In the genomic region with DNA sequence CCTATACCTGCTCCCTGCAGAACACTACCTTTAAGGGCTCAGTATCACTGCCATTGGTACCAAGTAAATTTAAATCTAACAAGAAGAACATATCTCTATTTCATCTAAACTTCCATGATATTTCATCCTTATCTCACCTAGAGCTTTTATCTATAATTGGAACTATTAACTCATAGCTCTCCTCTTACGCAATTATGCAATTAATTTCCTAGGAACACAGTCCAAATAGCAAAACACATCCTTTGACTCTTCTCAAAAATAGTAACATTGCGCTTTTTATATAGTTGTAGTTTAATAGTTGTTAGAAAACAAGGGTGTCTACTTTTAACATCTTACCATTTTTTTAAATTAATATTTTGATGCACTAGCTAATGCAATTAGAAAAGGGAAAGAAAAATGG, we compare ENCODE assay signal across 27 cellular contexts.
"Had no signal": no experiment of that assay in that cellular context is flagged by ENCODE, and none has a peak within 500 bp of the region (broad histone marks: within the 10 kb centered on the region; RNA-seq: fewer than 3 reads in every experiment).

No MANE protein-coding gene starts in this region.

- H3K4me3 ChIP-seq: neural progenitor cell, ovary, psoas muscle, skin epidermis, smooth muscle cell, spleen, stomach, thoracic aorta, thyroid gland, tibial nerve, upper lobe of left lung, vagina had no signal

- H3K9me3 ChIP-seq: ovary, psoas muscle, spleen, stomach, thoracic aorta, thyroid gland, tibial nerve, upper lobe of left lung, vagina had no signal

- H3K36me3 ChIP-seq: neural progenitor cell, ovary, spleen, stomach, thoracic aorta, thyroid gland, tibial nerve, upper lobe of left lung, vagina had no signal

- H3K27ac ChIP-seq: neural progenitor cell, ovary, parathyroid adenoma, psoas muscle, skin epidermis, spleen, stomach, thoracic aorta, thyroid gland, tibial nerve, upper lobe of left lung, vagina had no signal

- FAIRE-seq: urothelium cell line had no signal

- H2AFZ ChIP-seq: neural progenitor cell, parathyroid adenoma had no signal

- H3K27me3 ChIP-seq: neural progenitor cell, ovary, spleen, stomach, thyroid gland, tibial nerve, upper lobe of left lung, vagina had no signal

- H3K4me2 ChIP-seq: neural progenitor cell, smooth muscle cell had no signal

- DNase-seq: naive thymus-derived CD4-positive, alpha-beta T cell; natural killer cell; occipital lobe; ovary; posterior cingulate gyrus; psoas muscle; right cardiac atrium; spleen; stimulated activated CD4-positive, alpha-beta T cell treated with anti-CD3 and anti-CD28 coated beads, Interleukin-15, amount 100 ng/mL, for 24 hours; stimulated activated CD4-positive, alpha-beta T cell treated with anti-CD3 and anti-CD28 coated beads, Interleukin-2, amount 100 ng/mL, for 24 hours; stimulated activated CD4-positive, alpha-beta T cell treated with anti-CD3 and anti-CD28 coated beads, Interleukin-2, amount 100 ng/mL, for 48 hours; stimulated activated CD4-positive, alpha-beta T cell treated with anti-CD3 and anti-CD28 coated beads, Interleukin-4, amount 100 ng/mL, for 24 hours; stimulated activated naive B cell treated with anti-CD40 and anti-IgM and Interleukin-4, amounts not matched to agents 10 μg/mL and 1 μg/mL and 100 μg/mL, for 72 hours; stimulated activated naive CD4-positive, alpha-beta T cell treated with Interleukin-2 at 50 U/mL for 16 hours; stomach; thyroid gland; upper lobe of left lung had no signal

- ATAC-seq: naive thymus-derived CD4-positive, alpha-beta T cell; natural killer cell; psoas muscle; right cardiac atrium; sciatic nerve; stimulated activated effector memory CD8-positive, alpha-beta T cell treated with anti-CD3 and anti-CD28 coated beads, Interleukin-12 subunit alpha, Interleukin-12 subunit beta, amount 100 ng/mL, for 72 hours; stimulated activated naive B cell treated with anti-CD40 and anti-IgM and Interleukin-4, amounts not matched to agents 10 μg/mL and 1 μg/mL and 100 μg/mL, for 72 hours had no signal

- H3K4me1 ChIP-seq: neural progenitor cell, parathyroid adenoma, psoas muscle, spleen, thyroid gland, tibial nerve, upper lobe of left lung, vagina had no signal

- H3K9ac ChIP-seq: neural progenitor cell, parathyroid adenoma had no signal
